In genomic region chr6:31479933-31480535, GRCh38 we compare ENCODE assay signal across 1 cellular context.
TF ChIP-seq lines count a peak whose summit lies in the region.

No MANE protein-coding gene starts in this region.

TF ChIP-seq in K562, 482 proteins besides CTCF, POLR2A, EP300 and RAD21 (continued from another document):
- no peak for TF ChIP-seq ZMIZ1 (IDR thresholded peaks at IDR 0.05; ENCODE audit: low read depth in 2 of 2, low read length in 2 of 2)
- TF ChIP-seq NR2C1 (IDR thresholded peaks at IDR 0.05), result no peak
- no peak for TF ChIP-seq NR2C1 (tag; IDR thresholded peaks at IDR 0.05)
- peak; percentile 34; the same call in 1 of the 2 replicates for TF ChIP-seq MAFF (IDR thresholded peaks at IDR 0.05; ENCODE audit: low read length)
- peak; percentile 67 for TF ChIP-seq C11orf30 (IDR thresholded peaks at IDR 0.05; ENCODE audit: low read depth)
- TF ChIP-seq ZNF695 (CRISPR knock-in tag; IDR thresholded peaks at IDR 0.05), result no peak
- TF ChIP-seq ZNF239 (CRISPR knock-in tag; IDR thresholded peaks at IDR 0.05), result no peak
- TF ChIP-seq MLLT1 (IDR thresholded peaks at IDR 0.05), result no peak
- TF ChIP-seq PHF8 (IDR thresholded peaks at IDR 0.05; ENCODE audit: borderline replicate concordance, low read length), result no peak
- no peak for TF ChIP-seq KAT8 (IDR thresholded peaks at IDR 0.05; ENCODE audit: low read depth)
- TF ChIP-seq FOXJ3 (CRISPR knock-in tag; IDR thresholded peaks at IDR 0.05), result no peak
- TF ChIP-seq MAFK (IDR thresholded peaks at IDR 0.05; ENCODE audit: low read length), result no peak
- TF ChIP-seq, protein P1, sequence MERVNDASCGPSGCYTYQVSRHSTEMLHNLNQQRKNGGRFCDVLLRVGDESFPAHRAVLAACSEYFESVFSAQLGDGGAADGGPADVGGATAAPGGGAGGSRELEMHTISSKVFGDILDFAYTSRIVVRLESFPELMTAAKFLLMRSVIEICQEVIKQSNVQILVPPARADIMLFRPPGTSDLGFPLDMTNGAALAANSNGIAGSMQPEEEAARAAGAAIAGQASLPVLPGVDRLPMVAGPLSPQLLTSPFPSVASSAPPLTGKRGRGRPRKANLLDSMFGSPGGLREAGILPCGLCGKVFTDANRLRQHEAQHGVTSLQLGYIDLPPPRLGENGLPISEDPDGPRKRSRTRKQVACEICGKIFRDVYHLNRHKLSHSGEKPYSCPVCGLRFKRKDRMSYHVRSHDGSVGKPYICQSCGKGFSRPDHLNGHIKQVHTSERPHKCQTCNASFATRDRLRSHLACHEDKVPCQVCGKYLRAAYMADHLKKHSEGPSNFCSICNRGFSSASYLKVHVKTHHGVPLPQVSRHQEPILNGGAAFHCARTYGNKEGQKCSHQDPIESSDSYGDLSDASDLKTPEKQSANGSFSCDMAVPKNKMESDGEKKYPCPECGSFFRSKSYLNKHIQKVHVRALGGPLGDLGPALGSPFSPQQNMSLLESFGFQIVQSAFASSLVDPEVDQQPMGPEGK (CRISPR knock-in tag; IDR thresholded peaks at IDR 0.05; ENCODE audit: borderline replicate concordance), result no peak
- TF ChIP-seq PYGO2 (tag; IDR thresholded peaks at IDR 0.05), result no peak
